ENCODE assay signal across 8 cellular contexts in genomic region chr11:68010058-68011041, GRCh38. TPM values are rescaled to one million over a fixed set of nuclear protein-coding genes. Genes with fewer than 3 reads are reported as not detected.
DNase-seq lines count a peak whose midpoint lies in the region; ATAC-seq and TF ChIP-seq lines count a peak whose summit lies in the region.

TSS of gene ALDH3B1 (plus strand) at chr11:68010327. CDS start at chr11:68015298, 4,971 bp downstream.

- no peak within 1 kb of the TSS for H2BK12ac ChIP-seq in neuronal stem cell (ENCODE audit: low read length)

- H3K9me3 Mint-ChIP-seq in IgD-negative memory B cell, result no peaks in the 10 kb centered on the region

- peaks cover 2% of the 10 kb centered on the region for H3K36me3 Mint-ChIP-seq in IgD-negative memory B cell

- peak within 1 kb of the TSS; percentile 92 for H2AFZ ChIP-seq in neuronal stem cell (ENCODE audit: low read length)

- no peaks in the 10 kb centered on the region; the same call in 1 of the 2 replicates for H3K9me3 ChIP-seq in AG04450 (ENCODE audit: control insufficient read depth, insufficient read depth, low read length)
- H3K9me3 ChIP-seq in neuronal stem cell (replicated peaks in 1 of 2; ENCODE audit: control insufficient read depth in 2 of 2, insufficient read depth in 1 of 2, low read depth in 1 of 2, low read length in 2 of 2), result no peaks in the 10 kb centered on the region

- no peak within 1 kb of the TSS for H3K9ac ChIP-seq in neuronal stem cell (ENCODE audit: low read depth, low read length, poor library complexity)

- peaks cover 8 to 50% of the 10 kb centered on the region in 2 donors for H3K4me1 ChIP-seq in neuronal stem cell (ENCODE audit: control insufficient read depth in 2 of 2, insufficient read depth in 1 of 2, low read depth in 1 of 2, low read length in 2 of 2)

- no peaks in the 10 kb centered on the region for H3K79me1 ChIP-seq in neuronal stem cell (ENCODE audit: low read depth, low read length)

- no CpG with 5 or more reads among the region's 33 CpGs for WGBS in neuronal stem cell (ENCODE audit: extremely low coverage in 2 of 2, insufficient read length in 2 of 2, insufficient replicate concordance in 1 of 2), 2 donors

- ATAC-seq in HG03108 (IDR thresholded peaks at IDR 0.05; ENCODE audit: unreplicated experiment) (no peak), HG02678 (IDR thresholded peaks at IDR 0.05; ENCODE audit: unreplicated experiment) (no peak)

- peak within 1 kb of the TSS; percentile 66 to 90 (median 77) for H3K4me3 Mint-ChIP-seq in IgD-negative memory B cell

- H3K23ac ChIP-seq in neuronal stem cell (ENCODE audit: low read depth, low read length, poor library complexity), result peak within 1 kb of the TSS; percentile 61

- H2AK5ac ChIP-seq in neuronal stem cell (ENCODE audit: low read depth, low read length), result peak within 1 kb of the TSS; percentile 43

- TF ChIP-seq CTCF in AG04450 (IDR thresholded peaks at IDR 0.05; ENCODE audit: low read depth, low read length) (no peak), WI38 (IDR thresholded peaks at IDR 0.05; ENCODE audit: low read depth, low read length) (no peak)

- H3K27ac Mint-ChIP-seq in IgD-negative memory B cell, result peak within 1 kb of the TSS; percentile 83 to 97 (median 93)

- H3K27me3 Mint-ChIP-seq in IgD-negative memory B cell, result no peaks in the 10 kb centered on the region

- H3K4me1 Mint-ChIP-seq in IgD-negative memory B cell, result peaks cover 22 to 29% (median 28%) of the 10 kb centered on the region in 3 donors

- H2BK5ac ChIP-seq in neuronal stem cell (ENCODE audit: low read length), result peak within 1 kb of the TSS; percentile 83

- no peak for DNase-seq in AG04450 (ENCODE audit: low read depth, low spot score)
- DNase-seq in globus pallidus (ENCODE audit: low spot score), result peak; percentile 81
- no peak for DNase-seq in neuronal stem cell (ENCODE audit: low spot score)
- DNase-seq in GM19238 (ENCODE audit: insufficient read length, low spot score), result no peak

- peak within 1 kb of the TSS; percentile 83 for H3K18ac ChIP-seq in neuronal stem cell (ENCODE audit: low read length)

- H3K4me3 ChIP-seq in AG04450 (ENCODE audit: low read depth, low read length) (peak within 1 kb of the TSS; percentile 61), WI38 (ENCODE audit: low read depth, low read length) (peak within 1 kb of the TSS; percentile 55), neuronal stem cell (ENCODE audit: low read length in 2 of 2) (peak within 1 kb of the TSS in 1 of 2 donors; percentile 28)

- no peaks in the 10 kb centered on the region for H3K36me3 ChIP-seq in neuronal stem cell (replicated peaks in 1 of 2; ENCODE audit: control insufficient read depth in 2 of 2, insufficient read depth in 2 of 2, low read length in 2 of 2)

- no peak within 1 kb of the TSS for H2BK120ac ChIP-seq in neuronal stem cell (ENCODE audit: low read depth, low read length)

- peak within 1 kb of the TSS; percentile 35 for H3K4me2 ChIP-seq in neuronal stem cell (ENCODE audit: insufficient read depth, low read length, poor library complexity, severe bottlenecking)

- H3K4ac ChIP-seq in neuronal stem cell (ENCODE audit: low read length), result no peak within 1 kb of the TSS

- no peaks in the 10 kb centered on the region for H3K27me3 ChIP-seq in AG04450 (ENCODE audit: control insufficient read depth, insufficient read depth, low read length)
- H3K27me3 ChIP-seq in neuronal stem cell (ENCODE audit: control insufficient read depth in 3 of 3, insufficient read depth in 3 of 3, low read depth in 1 of 3, low read length in 3 of 3), result no peaks in the 10 kb centered on the region

- H3K27ac ChIP-seq in AG04450 (ENCODE audit: low read depth, low read length) (peak within 1 kb of the TSS; percentile 93), neuronal stem cell (replicated peaks; ENCODE audit: low read length) (no peak within 1 kb of the TSS)

- POLR2A ChIA-PET in AG04450 (lab: Yijun Ruan, JAX), result interaction anchor here (0.6 to 1.4 kb wide), 6 partner anchors 9 to 525 kb away, joined by 3 to 4 read pairs (median 3); no protein-coding TSS in a partner anchor

- CTCF ChIA-PET in AG04450 (lab: Charles Lee), result interaction anchor here (1.2 to 1.7 kb wide), 2 partner anchors 16 to 199 kb away, joined by 5 to 6 read pairs; no protein-coding TSS in a partner anchor

- H4K8ac ChIP-seq in neuronal stem cell (ENCODE audit: low read depth, low read length), result peak within 1 kb of the TSS; percentile 29

- H2BK15ac ChIP-seq in neuronal stem cell (ENCODE audit: low read length), result peak within 1 kb of the TSS; percentile 10

- H3K14ac ChIP-seq in neuronal stem cell (ENCODE audit: low read length), result peak within 1 kb of the TSS; percentile 42

- H4K91ac ChIP-seq in neuronal stem cell (ENCODE audit: low read depth, low read length, poor library complexity), result no peak within 1 kb of the TSS

RNA-seq across cellular contexts. Expression of gene ALDH3B1, which starts in this region (rescaled TPM):
- polyA plus RNA-seq in AG04450 (2011; rRNA removed) (24.0 and 32.7 TPM in 2 replicates), IgD-negative memory B cell (0.36 TPM)
- 11.0 and 12.8 TPM in 2 replicates for polyA minus RNA-seq in AG04450 (2011; rRNA and poly(A)+ RNA removed)
- polyA plus RNA-seq in neuronal stem cell (2013, experiment 1 of 2), result 0.25 TPM
- polyA plus RNA-seq in neuronal stem cell (2013, experiment 2 of 2), result 0.22 TPM

Comparison
In these comparisons a context has a peak if more than half of its experiments do, and no peak if none do; other contexts are left out.
1. RNA of gene ALDH3B1 (polyA plus RNA-seq): 24.0 to 32.7 TPM in AG04450; 0.36 TPM in IgD-negative memory B cell (single experiment); every median in the first group is over 10 times any median in the second.